ENCODE assay signal across 26 cellular contexts in the genomic region with DNA sequence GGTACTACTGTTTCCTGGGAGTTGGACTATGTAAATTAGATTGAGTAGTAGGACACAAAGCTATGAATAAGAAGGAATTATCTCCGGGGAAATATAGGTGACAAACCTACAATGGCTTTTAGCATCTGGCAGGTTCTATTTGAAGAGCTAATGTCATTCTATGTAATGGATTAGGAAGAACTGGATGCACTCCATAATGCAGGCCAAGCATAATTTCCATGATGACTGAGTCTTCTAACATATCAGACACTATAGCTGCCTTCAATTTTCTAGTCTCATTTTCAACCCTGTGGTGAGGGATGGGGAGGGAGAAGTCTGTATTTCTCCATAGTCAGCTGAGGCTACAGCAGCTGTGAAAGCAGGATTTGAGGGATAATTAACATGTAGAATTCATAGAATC.
"Had no signal": no experiment of that assay in that cellular context is flagged by ENCODE, and none has a peak within 500 bp of the region (broad histone marks: within the 10 kb centered on the region; RNA-seq: fewer than 3 reads in every experiment).

No MANE protein-coding gene starts in this region.

- H3K36me3 ChIP-seq: neural progenitor cell, ovary, right lobe of liver, sigmoid colon, stomach, thoracic aorta, thyroid gland, tibial nerve, upper lobe of left lung, vagina had no signal

- H3K27ac ChIP-seq: neural progenitor cell, ovary, parathyroid adenoma, psoas muscle, right lobe of liver, sigmoid colon, stomach, thoracic aorta, thyroid gland, tibial nerve, upper lobe of left lung, vagina had no signal

- H3K27me3 ChIP-seq: neural progenitor cell, ovary, right lobe of liver, sigmoid colon, stomach, thyroid gland, tibial nerve, upper lobe of left lung, vagina had no signal

- DNase-seq: nephron progenitor cell; occipital lobe; ovary; posterior cingulate gyrus; psoas muscle; right cardiac atrium; right lobe of liver; sigmoid colon; small intestine; stimulated activated CD4-positive, alpha-beta T cell treated with anti-CD3 and anti-CD28 coated beads, Interleukin-15, amount 100 ng/mL, for 24 hours; stimulated activated CD4-positive, alpha-beta T cell treated with anti-CD3 and anti-CD28 coated beads, Interleukin-2, amount 100 ng/mL, for 24 hours; stimulated activated CD4-positive, alpha-beta T cell treated with anti-CD3 and anti-CD28 coated beads, Interleukin-2, amount 100 ng/mL, for 48 hours; stimulated activated CD4-positive, alpha-beta T cell treated with anti-CD3 and anti-CD28 coated beads, Interleukin-4, amount 100 ng/mL, for 24 hours; stimulated activated naive B cell treated with anti-CD40 and anti-IgM and Interleukin-4, amounts not matched to agents 10 μg/mL and 1 μg/mL and 100 μg/mL, for 72 hours; stimulated activated naive CD4-positive, alpha-beta T cell treated with Interleukin-2 at 50 U/mL for 16 hours; stomach; thyroid gland; trophoblast cell; upper lobe of left lung had no signal

- ATAC-seq: natural killer cell treated with Interleukin-12 subunit alpha and Interleukin-12 subunit beta and Interleukin-15 and Interleukin-18, amount 100 ng/mL, for 72 hours; psoas muscle; right cardiac atrium; right lobe of liver; stimulated activated effector memory CD8-positive, alpha-beta T cell treated with anti-CD3 and anti-CD28 coated beads, Interleukin-12 subunit alpha, Interleukin-12 subunit beta, amount 100 ng/mL, for 72 hours; stimulated activated naive B cell treated with anti-CD40 and anti-IgM and Interleukin-4, amounts not matched to agents 10 μg/mL and 1 μg/mL and 100 μg/mL, for 72 hours had no signal

- H2AFZ ChIP-seq: neural progenitor cell, parathyroid adenoma had no signal

- H3K9ac ChIP-seq: neural progenitor cell, parathyroid adenoma had no signal

- H3K4me2 ChIP-seq: neural progenitor cell had no signal

- H3K4me3 ChIP-seq: neural progenitor cell, ovary, psoas muscle, right lobe of liver, sigmoid colon, stomach, thoracic aorta, thyroid gland, tibial nerve, upper lobe of left lung, vagina had no signal

- H3K9me3 ChIP-seq: ovary, psoas muscle, right lobe of liver, sigmoid colon, stomach, thoracic aorta, thyroid gland, tibial nerve, upper lobe of left lung, vagina had no signal

- H3K79me2 ChIP-seq: parathyroid adenoma had no signal
